ENCODE assay signal across 19 cellular contexts in genomic region chr15:55246567-55246966, GRCh38. TPM values are rescaled to one million over a fixed set of nuclear protein-coding genes. Genes with fewer than 3 reads are reported as not detected.
DNase-seq lines count a peak whose midpoint lies in the region; ATAC-seq and TF ChIP-seq lines count a peak whose summit lies in the region.
"Had no signal": no experiment of that assay in that cellular context is flagged by ENCODE, and none has a peak within 500 bp of the region (broad histone marks: within the 10 kb centered on the region; RNA-seq: fewer than 3 reads in every experiment).

No MANE protein-coding gene starts in this region.

- H3K27me3 ChIP-seq in PC-3 (ENCODE audit: low read length) (no peaks in the 10 kb centered on the region), lower lobe of right lung (ENCODE audit: low read depth) (no peaks in the 10 kb centered on the region), upper lobe of left lung (no peaks in the 10 kb centered on the region)

- H3K4me2 ChIP-seq in PC-3 (ENCODE audit: low read length): peak overlapping the region; percentile 55

- H3K27me3 Mint-ChIP-seq in activated T-cell treated with anti-CD3 and anti-CD28 coated beads, Interleukin-2, amount 50 U/mL, for 72 hours (ENCODE audit: low read depth): no peaks in the 10 kb centered on the region
- H3K27me3 Mint-ChIP-seq in immature natural killer cell (ENCODE audit: low read depth in 3 of 3): peaks cover 0 to 3% (median 3%) of the 10 kb centered on the region in 3 donors

- no peaks in the 10 kb centered on the region for H3K9me2 ChIP-seq in PC-3 (replicated peaks; ENCODE audit: low read length)

- H3K9me3 Mint-ChIP-seq in activated T-cell treated with anti-CD3 and anti-CD28 coated beads, Interleukin-2, amount 50 U/mL, for 72 hours: no peaks in the 10 kb centered on the region
- H3K9me3 Mint-ChIP-seq in immature natural killer cell: no peaks in the 10 kb centered on the region

- no peaks in the 10 kb centered on the region for H3K9me3 ChIP-seq in PC-3 (ENCODE audit: low read length)
- no peaks in the 10 kb centered on the region for H3K9me3 ChIP-seq in lower lobe of right lung
- H3K9me3 ChIP-seq in upper lobe of left lung: no peaks in the 10 kb centered on the region

- no peak for TF ChIP-seq EP300 in upper lobe of left lung (IDR thresholded peaks at IDR 0.05)

- no peaks in the 10 kb centered on the region for H3F3A ChIP-seq in PC-3 (ENCODE audit: low read length, unreplicated experiment)

- H3K36me3 ChIP-seq in PC-3 (ENCODE audit: low read depth, low read length) (no peaks in the 10 kb centered on the region), lower lobe of right lung (no peaks in the 10 kb centered on the region), upper lobe of left lung (no peaks in the 10 kb centered on the region)

- no peaks in the 10 kb centered on the region for H4K20me1 ChIP-seq in PC-3 (ENCODE audit: low read length)

- CTCF ChIA-PET in PC-3 (lab: Charles Lee): interaction anchor here (0.6 kb wide), 1 partner anchor 63 kb away, joined by 3 read pairs; no protein-coding TSS in a partner anchor

- peak overlapping the region; percentile 58 for H3K27ac Mint-ChIP-seq in activated T-cell treated with anti-CD3 and anti-CD28 coated beads, Interleukin-2, amount 50 U/mL, for 72 hours
- peak overlapping the region in 2 of 6 donors; percentile 36 to 82 for H3K27ac Mint-ChIP-seq in immature natural killer cell

- peak overlapping the region in 1 of 2 donors; percentile 20 for H3K4me3 Mint-ChIP-seq in activated T-cell treated with anti-CD3 and anti-CD28 coated beads, Interleukin-2, amount 50 U/mL, for 72 hours
- H3K4me3 Mint-ChIP-seq in immature natural killer cell: no peak overlapping the region

- TF ChIP-seq CTCF in PC-3 (conservative IDR thresholded peaks at IDR 0.05; ENCODE audit: low read depth, low read length) (no peak), lower lobe of right lung (IDR thresholded peaks at IDR 0.05) (no peak), upper lobe of left lung (IDR thresholded peaks at IDR 0.05) (no peak)

- POLR2A ChIA-PET in PC-3 (lab: Charles Lee; ENCODE audit: unreplicated experiment): no interaction called here

- TF ChIP-seq POLR2A in upper lobe of left lung (IDR thresholded peaks at IDR 0.05): no peak

- no peak for DNase-seq in activated T-cell treated with anti-CD3 and anti-CD28 coated beads, Interleukin-2, amount 50 U/mL, for 72 hours
- DNase-seq in activated T-cell treated with anti-CD3 and anti-CD28 coated beads, Interleukin-2, amount 50 U/mL, for 1 hour: no peak
- DNase-seq in PC-3 (peak; percentile 55), lower lobe of right lung (no peak), upper lobe of left lung (no peak), immature natural killer cell (no peak), NCI-H187 treated with DMSO at 0.1 percent for 48 hours (lab: John Stamatoyannopoulos, UW) (no peak)
- DNase-seq: COR-L47; EL; GOT3; KBM-7; NCI-H1417 treated with DMSO at 0.1 percent for 48 hours; NCI-H2029; NCI-H2171; NCI-H446; NCI-H69; NK-92 treated with Interleukin-12 subunit alpha and Interleukin-12 subunit beta, amount 100 ng/mL, for 24 hours; RPMI8226 had no signal

- BruUV-seq in PC-3 (replicated peaks; lab: Mats Ljungman, UMichigan): no TSS peak

- 64 to 71% methylated on average over 3 of the region's 3 CpGs for WGBS in upper lobe of left lung, 2 donors

- H3K4me1 Mint-ChIP-seq in activated T-cell treated with anti-CD3 and anti-CD28 coated beads, Interleukin-2, amount 50 U/mL, for 72 hours (ENCODE audit: low read depth): peaks cover 91% of the 10 kb centered on the region
- peaks cover 68 to 86% of the 10 kb centered on the region in 2 donors for H3K4me1 Mint-ChIP-seq in immature natural killer cell

- H3K4me3 ChIP-seq in PC-3 (ENCODE audit: low read length) (no peak overlapping the region), lower lobe of right lung (no peak overlapping the region), upper lobe of left lung (no peak overlapping the region)

- peaks cover 9 to 31% of the 10 kb centered on the region in 2 donors for H3K36me3 Mint-ChIP-seq in activated T-cell treated with anti-CD3 and anti-CD28 coated beads, Interleukin-2, amount 50 U/mL, for 72 hours (ENCODE audit: insufficient read depth in 2 of 2)
- peaks cover 0 to 5% (median 3%) of the 10 kb centered on the region in 3 donors for H3K36me3 Mint-ChIP-seq in immature natural killer cell

- H2AFZ ChIP-seq in PC-3 (ENCODE audit: low read length): no peak overlapping the region

- H3K79me2 ChIP-seq in PC-3 (ENCODE audit: low read length): no peaks in the 10 kb centered on the region

- H3K27ac ChIP-seq in PC-3 (ENCODE audit: low read length) (peak overlapping the region; percentile 38), lower lobe of right lung (peak overlapping the region; percentile 59), upper lobe of left lung (peak overlapping the region in 3 of 4 donors; percentile 26 to 81 (median 67))
- H3K27ac ChIP-seq: C4-2B had no signal

- intact Hi-C loops in PC-3 (cut with micrococcal nuclease) (no loop called here), lower lobe of right lung (cut with DNase I) (no loop called here)

- no peak for ATAC-seq in activated T-cell treated with anti-CD3 and anti-CD28 coated beads, Interleukin-2, amount 50 U/mL, for 72 hours (replicated peaks in 1 of 2)
- ATAC-seq in PC-3 (peak; percentile 97), lower lobe of right lung (peak; percentile 62 to 79), upper lobe of left lung (ENCODE audit: low FRiP score in 2 of 2) (peak in 1 of 2 donors; percentile 64)

- H3K4me1 ChIP-seq in PC-3 (ENCODE audit: insufficient read depth, low read length) (peaks cover 15% of the 10 kb centered on the region), lower lobe of right lung (peaks cover 59% of the 10 kb centered on the region), upper lobe of left lung (peaks cover 51 to 61% (median 55%) of the 10 kb centered on the region in 4 donors)

- no peak overlapping the region for H3K9ac ChIP-seq in PC-3 (ENCODE audit: low read length)

RNA-seq across cellular contexts. Expression of gene RAB27A, which starts 43.0 kb away (rescaled TPM):
- total RNA-seq in activated T-cell treated with anti-CD3 and anti-CD28 coated beads, Interleukin-2, amount 50 U/mL, for 72 hours: 100 to 1,000 TPM; 203 to 205 TPM
- total RNA-seq in PC-3 (2014; rRNA removed): 6.3 and 9.4 TPM in 2 replicates
- total RNA-seq in lower lobe of right lung: 63.4 TPM
- total RNA-seq in upper lobe of left lung: 10 to 100 TPM; 24.1 to 97.8 (median 62.5) TPM
- 100 to 1,000 TPM in 2 of 3 donors, 10 to 100 TPM in 1; 99.6 to 157 (median 150) TPM for polyA plus RNA-seq in immature natural killer cell

RNA-seq across cellular contexts. Expression of gene RSL24D1, which starts 49.8 kb away (rescaled TPM):
- total RNA-seq in activated T-cell treated with anti-CD3 and anti-CD28 coated beads, Interleukin-2, amount 50 U/mL, for 72 hours: 100 to 1,000 TPM; 181 to 207 TPM
- total RNA-seq in PC-3 (2014; rRNA removed) (37.0 and 43.5 TPM in 2 replicates), lower lobe of right lung (64.6 TPM), upper lobe of left lung (10 to 100 TPM; 20.5 to 84.3 (median 50.9) TPM)
- 100 to 1,000 TPM in 2 of 3 donors, 10 to 100 TPM in 1; 76.2 to 123 (median 105) TPM for polyA plus RNA-seq in immature natural killer cell

Comparison
In these comparisons a context has a peak if more than half of its experiments do, and no peak if none do; other contexts are left out.
1. ATAC-seq: peak in PC-3 (single experiment) and lower lobe of right lung (2 of 2); none in activated T-cell treated with anti-CD3 and anti-CD28 coated beads, Interleukin-2, amount 50 U/mL, for 72 hours (0 of 2).
2. Peak in every context shown above with its lines, with median percentiles within 50 percentile points of each other: H3K27ac ChIP-seq.